In the genomic region with DNA sequence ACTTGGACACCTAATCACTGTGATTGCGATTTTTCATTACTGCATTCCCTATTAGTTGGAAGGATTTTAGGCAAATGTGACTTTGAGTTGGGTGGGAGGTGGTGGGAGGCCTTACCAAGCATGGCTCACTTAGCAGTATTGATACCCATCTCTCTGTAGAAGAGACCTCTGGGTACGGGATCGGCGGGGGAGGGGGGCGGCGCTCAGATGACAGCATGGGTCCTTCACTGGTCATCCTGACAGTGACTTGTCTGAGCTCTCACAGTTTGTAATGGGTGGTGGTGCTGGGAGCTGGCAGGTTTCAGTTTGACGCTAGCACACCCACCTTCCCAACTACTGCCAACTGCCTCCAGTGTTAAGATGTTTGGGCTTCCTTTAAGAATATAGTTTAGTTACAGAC, we compare ENCODE assay signal across 25 cellular contexts.
"Had no signal": no experiment of that assay in that cellular context is flagged by ENCODE, and none has a peak within 500 bp of the region (broad histone marks: within the 10 kb centered on the region; RNA-seq: fewer than 3 reads in every experiment).

No MANE protein-coding gene starts in this region.

- H3K4me2 ChIP-seq: neural progenitor cell, smooth muscle cell had no signal

- H3K9ac ChIP-seq: neural progenitor cell, parathyroid adenoma had no signal

- H3K4me1 ChIP-seq: left lung had no signal

- ATAC-seq: effector memory CD8-positive, alpha-beta T cell; gastrocnemius medialis; heart right ventricle; left cardiac atrium; left lung; naive thymus-derived CD4-positive, alpha-beta T cell; sciatic nerve; stimulated activated effector memory CD8-positive, alpha-beta T cell treated with anti-CD3 and anti-CD28 coated beads, Interleukin-12 subunit alpha, Interleukin-12 subunit beta, amount 100 ng/mL, for 72 hours had no signal

- H3K27me3 ChIP-seq: gastrocnemius medialis, heart right ventricle, left lung, neural progenitor cell, stomach, thyroid gland, vagina had no signal

- H3K9me3 ChIP-seq: gastrocnemius medialis, left lung, stomach, thyroid gland, vagina had no signal

- H3K36me3 ChIP-seq: gastrocnemius medialis, heart right ventricle, left lung, neural progenitor cell, stomach, thyroid gland, vagina had no signal

- H3K4me3 ChIP-seq: gastrocnemius medialis, heart right ventricle, left lung, neural progenitor cell, smooth muscle cell, stomach, thyroid gland, vagina had no signal

- H2AFZ ChIP-seq: neural progenitor cell, parathyroid adenoma had no signal

- DNase-seq: cortex of kidney; effector memory CD8-positive, alpha-beta T cell; foreskin fibroblast; gastrocnemius medialis; heart right ventricle; hippocampal formation; left cardiac atrium; mesendoderm; midbrain; naive thymus-derived CD4-positive, alpha-beta T cell; stimulated activated CD4-positive, alpha-beta T cell treated with anti-CD3 and anti-CD28 coated beads, Interleukin-12 subunit alpha, Interleukin-12 subunit beta, amount 100 ng/mL, for 4 hours; stimulated activated CD4-positive, alpha-beta T cell treated with anti-CD3 and anti-CD28 coated beads, Interleukin-1b, Interleukin-23, amount 100 ng/mL, for 48 hours; stimulated activated CD4-positive, alpha-beta T cell treated with anti-CD3 and anti-CD28 coated beads, Interleukin-4, amount 100 ng/mL, for 1 hour; stimulated activated naive CD4-positive, alpha-beta T cell treated with Interleukin-2 at 50 U/mL for 16 hours; stomach; thyroid gland; trophoblast cell had no signal

- H3K27ac ChIP-seq: gastrocnemius medialis, heart right ventricle, left lung, neural progenitor cell, parathyroid adenoma, stomach, thyroid gland, vagina had no signal

- FAIRE-seq: islet of Langerhans had no signal
